ENCODE assay signal across 21 cellular contexts in genomic region chr1:166221316-166221715, GRCh38. TPM values are rescaled to one million over a fixed set of nuclear protein-coding genes. Genes with fewer than 3 reads are reported as not detected.
DNase-seq lines count a peak whose midpoint lies in the region; ATAC-seq and TF ChIP-seq lines count a peak whose summit lies in the region.
"Had no signal": no experiment of that assay in that cellular context is flagged by ENCODE, and none has a peak within 500 bp of the region (broad histone marks: within the 10 kb centered on the region; RNA-seq: fewer than 3 reads in every experiment).

No MANE protein-coding gene starts in this region.

- H4K20me1 ChIP-seq in KMS-11 (ENCODE audit: insufficient read depth), result no peaks in the 10 kb centered on the region

- peaks cover 0 to 27% (median 6%) of the 10 kb centered on the region in 5 donors for H3K27me3 Mint-ChIP-seq in naive thymus-derived CD4-positive, alpha-beta T cell

- H3K79me2 ChIP-seq in KMS-11 (ENCODE audit: insufficient read depth, low read depth), result no peaks in the 10 kb centered on the region

- peaks cover 0 to 9% (median 5%) of the 10 kb centered on the region in 5 donors for H3K36me3 Mint-ChIP-seq in naive thymus-derived CD4-positive, alpha-beta T cell

- WGBS in thyroid gland, 2 donors, result 80 to 89% methylated on average over 1 of the region's 1 CpG

- peak; percentile 82 for ATAC-seq in GM18502 (IDR thresholded peaks at IDR 0.05; ENCODE audit: poor library complexity, unreplicated experiment)
- peak; percentile 61 for ATAC-seq in GM19025 (IDR thresholded peaks at IDR 0.05; ENCODE audit: low read depth, unreplicated experiment)
- ATAC-seq in HG02885 (IDR thresholded peaks at IDR 0.05; ENCODE audit: poor library complexity, unreplicated experiment), result peak; percentile 56
- ATAC-seq in naive thymus-derived CD4-positive, alpha-beta T cell, result no peak
- ATAC-seq in HG03025 (IDR thresholded peaks at IDR 0.05; ENCODE audit: low FRiP score, unreplicated experiment), result no peak
- ATAC-seq: A549, GM23338, HCT116, SK-N-SH treated with all-trans-retinoic acid at 6 μM for 48 hours had no signal

- H3K27ac ChIP-seq in KMS-11, result no peak overlapping the region
- no peak overlapping the region for H3K27ac ChIP-seq in naive thymus-derived CD4-positive, alpha-beta T cell (ENCODE audit: low read depth, low read length)
- no peak overlapping the region for H3K27ac ChIP-seq in thyroid gland
- H3K27ac ChIP-seq: A549 had no signal

- CTCF ChIA-PET in naive thymus-derived CD4-positive, alpha-beta T cell (lab: Charles Lee), result no interaction called here

- H3K9me3 Mint-ChIP-seq in naive thymus-derived CD4-positive, alpha-beta T cell, result peaks cover 14 to 70% (median 34%) of the 10 kb centered on the region in 11 donors

- no peak overlapping the region for H3K27ac Mint-ChIP-seq in naive thymus-derived CD4-positive, alpha-beta T cell
- H3K27ac Mint-ChIP-seq: GM23338 had no signal

- no peak overlapping the region for H3K9ac ChIP-seq in KMS-11

- TF ChIP-seq POLR2A in thyroid gland (IDR thresholded peaks at IDR 0.05), result no peak

- no peaks in the 10 kb centered on the region for H3K4me1 Mint-ChIP-seq in naive thymus-derived CD4-positive, alpha-beta T cell
- H3K4me1 Mint-ChIP-seq: GM23338 had no signal

- H3K9me3 ChIP-seq in naive thymus-derived CD4-positive, alpha-beta T cell (ENCODE audit: control insufficient read depth in 2 of 3, low read length in 3 of 3), result peaks cover 0 to 10% (median 0%) of the 10 kb centered on the region in 3 experiments
- no peaks in the 10 kb centered on the region for H3K9me3 ChIP-seq in thyroid gland
- H3K9me3 ChIP-seq: A549 had no signal

- H3K4me3 Mint-ChIP-seq in naive thymus-derived CD4-positive, alpha-beta T cell, result no peak overlapping the region
- H3K4me3 Mint-ChIP-seq: GM23338 had no signal

- POLR2A ChIA-PET in naive thymus-derived CD4-positive, alpha-beta T cell (lab: Charles Lee), result no interaction called here

- H3K4me1 ChIP-seq in KMS-11 (ENCODE audit: low read depth, poor library complexity, severe bottlenecking) (no peaks in the 10 kb centered on the region), thyroid gland (no peaks in the 10 kb centered on the region)
- no peaks in the 10 kb centered on the region for H3K4me1 ChIP-seq in naive thymus-derived CD4-positive, alpha-beta T cell (ENCODE audit: control insufficient read depth in 2 of 2, insufficient read depth in 2 of 2, low read length in 2 of 2)
- H3K4me1 ChIP-seq: A549 had no signal

- H3K36me3 ChIP-seq in KMS-11 (ENCODE audit: insufficient read depth) (no peaks in the 10 kb centered on the region), thyroid gland (no peaks in the 10 kb centered on the region)
- H3K36me3 ChIP-seq in naive thymus-derived CD4-positive, alpha-beta T cell (ENCODE audit: control insufficient read depth in 2 of 3, insufficient read depth in 3 of 3, low read length in 3 of 3), result no peaks in the 10 kb centered on the region

- H3K27me3 ChIP-seq in KMS-11 (ENCODE audit: insufficient read depth, low read depth) (no peaks in the 10 kb centered on the region), thyroid gland (no peaks in the 10 kb centered on the region)
- no peaks in the 10 kb centered on the region for H3K27me3 ChIP-seq in naive thymus-derived CD4-positive, alpha-beta T cell (ENCODE audit: control insufficient read depth in 2 of 2, insufficient read depth in 2 of 2, low read length in 2 of 2)

- no peak for DNase-seq in naive thymus-derived CD4-positive, alpha-beta T cell
- no peak for DNase-seq in thyroid gland
- DNase-seq: C1 segment of cervical spinal cord, GF-D8, IMR-90, NCI-H1105 treated with DMSO at 0.1 percent for 48 hours, NCI-H187, NCI-H446, NCI-H69, SHP77, T-helper 1 cell, T1000 had no signal

- H3K4me3 ChIP-seq in KMS-11 (IDR thresholded peaks at IDR 0.05; ENCODE audit: insufficient read depth, low read depth, low read length) (peak overlapping the region; percentile 7), thyroid gland (replicated peaks in 1 of 3) (no peak overlapping the region)
- no peak overlapping the region for H3K4me3 ChIP-seq in naive thymus-derived CD4-positive, alpha-beta T cell (ENCODE audit: low read length)
- H3K4me3 ChIP-seq: A549, GM23338 had no signal

- intact Hi-C loops in naive thymus-derived CD4-positive, alpha-beta T cell (cut with micrococcal nuclease), result no loop called here
- intact Hi-C loops in thyroid gland (cut with DNase I), result no loop called here

- no peak overlapping the region for H3K4me2 ChIP-seq in KMS-11
- H3K4me2 ChIP-seq: A549, GM23338 had no signal

- TF ChIP-seq CTCF in KMS-11 (conservative IDR thresholded peaks at IDR 0.05; ENCODE audit: low read depth, low read length) (no peak), thyroid gland (IDR thresholded peaks at IDR 0.05) (no peak)

- H2AFZ ChIP-seq in KMS-11 (ENCODE audit: low read depth), result no peak overlapping the region
- H2AFZ ChIP-seq: GM23338 had no signal

RNA-seq across cellular contexts. Expression of gene FAM78B, which starts 54.5 kb away (rescaled TPM):
- under 1 TPM in 2 of 5 experiments, not detected in 3; 0.45 to 0.58 TPM for total RNA-seq in naive thymus-derived CD4-positive, alpha-beta T cell
- under 1 TPM in 1 of 2 donors, not detected in 1; 0.12 TPM for polyA plus RNA-seq in naive thymus-derived CD4-positive, alpha-beta T cell
- 1 to 10 TPM; 3.3 to 4.7 (median 3.8) TPM for total RNA-seq in thyroid gland

Comparison
In these comparisons a context has a peak if more than half of its experiments do, and no peak if none do; other contexts are left out.
1. ATAC-seq: peak in GM18502 (single experiment), GM19025 (single experiment) and HG02885 (single experiment); none in naive thymus-derived CD4-positive, alpha-beta T cell (single experiment) and HG03025 (single experiment).